Comparison of ENCODE assay signal across 8 cellular contexts in genomic region chr11:7251836-7252682, GRCh38. TPM values are rescaled to one million over a fixed set of nuclear protein-coding genes. Genes with fewer than 3 reads are reported as not detected.
A peak's percentile ranks its signal among the peaks of the same experiment; 100 is the strongest.
DNase-seq lines count a peak whose midpoint lies in the region; ATAC-seq and TF ChIP-seq lines count a peak whose summit lies in the region.

TSS of gene SYT9 (plus strand) at chr11:7251904. CDS start at chr11:7252187, 283 bp downstream.

- peaks cover 5% of the 10 kb centered on the region; the same call in 1 of the 2 replicates for H3K4me1 ChIP-seq in ES-I3 (ENCODE audit: insufficient read depth, low read length)
- H3K4me1 ChIP-seq in RWPE2 (ENCODE audit: insufficient read depth, poor library complexity, severe bottlenecking), result no peaks in the 10 kb centered on the region
- H3K4me1 ChIP-seq in effector memory CD4-positive, alpha-beta T cell (ENCODE audit: control insufficient read depth, insufficient read depth, low read length, poor library complexity, severe bottlenecking), result no peaks in the 10 kb centered on the region
- peaks cover 0 to 11% of the 10 kb centered on the region in 2 donors for H3K4me1 ChIP-seq in lung (ENCODE audit: control insufficient read depth in 2 of 2, insufficient read depth in 2 of 2, low read length in 2 of 2)

- ATAC-seq in RWPE2 (ENCODE audit: low read depth) (peak; percentile 82), lung (ENCODE audit: insufficient read depth, low FRiP score) (peak; percentile 80), GM19452 (IDR thresholded peaks at IDR 0.05; ENCODE audit: unreplicated experiment) (no peak)

- H3K27ac ChIP-seq in RWPE2 (ENCODE audit: poor library complexity, severe bottlenecking), result no peak within 1 kb of the TSS
- H3K27ac ChIP-seq in effector memory CD4-positive, alpha-beta T cell (ENCODE audit: insufficient read depth, low read length, poor library complexity, severe bottlenecking), result no peak within 1 kb of the TSS
- H3K27ac ChIP-seq in lung (ENCODE audit: low read depth in 1 of 2, low read length in 1 of 2), result no peak within 1 kb of the TSS
- H3K27ac ChIP-seq in substantia nigra (ENCODE audit: low read depth, low read length, poor library complexity, severe bottlenecking), result peak within 1 kb of the TSS; percentile 72

- H3K9ac ChIP-seq in ES-I3 (ENCODE audit: low read depth, low read length), result peak within 1 kb of the TSS; percentile 72

- H3K9me3 ChIP-seq in ES-I3 (ENCODE audit: control insufficient read depth, insufficient read depth, low read length), result no peaks in the 10 kb centered on the region
- H3K9me3 ChIP-seq in RWPE2 (ENCODE audit: severe bottlenecking), result no peaks in the 10 kb centered on the region
- H3K9me3 ChIP-seq in effector memory CD4-positive, alpha-beta T cell (ENCODE audit: control insufficient read depth, low read length), result no peaks in the 10 kb centered on the region
- no peaks in the 10 kb centered on the region for H3K9me3 ChIP-seq in lung (ENCODE audit: control insufficient read depth in 2 of 2, insufficient read depth in 1 of 2, low read length in 1 of 2)

- 2 to 3% methylated on average over 72 to 84 of the region's 84 CpGs for WGBS in lung, 2 donors

- H3K4me3 ChIP-seq in RWPE2 (ENCODE audit: severe bottlenecking), result peak within 1 kb of the TSS; percentile 24
- H3K4me3 ChIP-seq in effector memory CD4-positive, alpha-beta T cell (ENCODE audit: insufficient read depth, low read depth, low read length, poor library complexity, severe bottlenecking), result peak within 1 kb of the TSS; percentile 16
- peak within 1 kb of the TSS; percentile 32 for H3K4me3 ChIP-seq in lung

- H3K36me3 ChIP-seq in ES-I3 (ENCODE audit: insufficient read depth, low read length) (no peaks in the 10 kb centered on the region), RWPE2 (ENCODE audit: low read depth) (no peaks in the 10 kb centered on the region), lung (ENCODE audit: control insufficient read depth in 2 of 2, insufficient read depth in 2 of 2, low read length in 2 of 2) (no peaks in the 10 kb centered on the region)
- no peaks in the 10 kb centered on the region for H3K36me3 ChIP-seq in effector memory CD4-positive, alpha-beta T cell (ENCODE audit: control insufficient read depth, insufficient read depth, low read length)

- TF ChIP-seq CTCF in RWPE2 (IDR thresholded peaks at IDR 0.05; ENCODE audit: poor library complexity, severe bottlenecking) (no peak), lung (IDR thresholded peaks at IDR 0.05; ENCODE audit: control extremely low read depth, extremely low read depth) (no peak)

- DNase-seq in HCEC 1CT (peak; percentile 15), RWPE2 (ENCODE audit: low spot score) (peak; percentile 57), lung (ENCODE audit: low spot score) (peak; percentile 42), substantia nigra (lab: John Stamatoyannopoulos, UW) (peak; percentile 2 to 90 (median 76)), GM19240 (ENCODE audit: insufficient read length, low spot score) (no peak)
- no peak for DNase-seq in effector memory CD4-positive, alpha-beta T cell

- H3K27me3 ChIP-seq in RWPE2 (ENCODE audit: insufficient read depth, poor library complexity, severe bottlenecking) (peaks cover 47% of the 10 kb centered on the region), lung (ENCODE audit: control insufficient read depth, insufficient read depth) (peaks cover 4% of the 10 kb centered on the region)
- H3K27me3 ChIP-seq in effector memory CD4-positive, alpha-beta T cell (replicated peaks; ENCODE audit: control insufficient read depth, insufficient read depth, low read length, poor library complexity, severe bottlenecking), result peaks cover 15% of the 10 kb centered on the region

RNA-seq across cellular contexts. Expression of gene SYT9, which starts in this region (rescaled TPM):
- total RNA-seq in lung, result under 1 TPM in 1 of 2 donors, not detected in 1; 0.12 TPM
- polyA plus RNA-seq in lung, result under 1 TPM in 1 of 2 donors, not detected in 1; 0.01 TPM

Comparison
In these comparisons a context has a peak if more than half of its experiments do, and no peak if none do; other contexts are left out.
1. Peak in DNase-seq, ATAC-seq and H3K4me3 ChIP-seq in lung; RNA of the gene not detected or under 1 TPM.
2. DNase-seq: peak in HCEC 1CT (single experiment), RWPE2 (single experiment) and substantia nigra (49 of 49); none in effector memory CD4-positive, alpha-beta T cell (0 of 3) and GM19240 (single experiment).
3. Peak in every context shown above with its lines, with median percentiles within 50 percentile points of each other: H3K4me3 ChIP-seq.